In the genomic region with DNA sequence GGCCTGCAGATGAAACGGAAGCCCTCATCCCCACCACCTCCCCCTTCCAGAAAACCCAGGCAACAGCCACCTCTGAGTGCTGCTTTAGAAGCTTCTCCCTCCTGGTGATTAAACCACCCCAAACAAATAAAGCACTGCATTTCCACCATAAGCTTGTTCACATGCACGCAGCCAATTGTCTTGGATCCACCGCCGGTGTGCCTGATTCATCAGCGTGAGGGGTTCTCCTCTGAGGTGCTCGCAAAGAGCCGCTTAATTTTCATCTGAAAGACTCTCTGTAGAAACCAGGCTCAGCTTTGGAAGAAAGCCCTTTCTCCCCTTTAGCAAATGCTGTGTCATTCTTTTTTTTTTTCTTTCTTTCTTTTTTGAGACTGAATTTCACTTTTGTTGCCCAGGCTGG, we compare ENCODE assay signal across 23 cellular contexts.
"Had no signal": no experiment of that assay in that cellular context is flagged by ENCODE, and none has a peak within 500 bp of the region (broad histone marks: within the 10 kb centered on the region; RNA-seq: fewer than 3 reads in every experiment).

No MANE protein-coding gene starts in this region.

- H3K27ac ChIP-seq: adrenal gland, breast epithelium, esophagus squamous epithelium, gastrocnemius medialis, lower lobe of right lung, upper lobe of left lung, VCaP had no signal

- H3K9me3 ChIP-seq: adrenal gland, breast epithelium, esophagus squamous epithelium, gastrocnemius medialis, lower lobe of right lung, mucosa of descending colon, upper lobe of left lung had no signal

- H3K27me3 ChIP-seq: adrenal gland, breast epithelium, gastrocnemius medialis, upper lobe of left lung had no signal

- H3K4me1 Mint-ChIP-seq: activated T-helper 17 cell treated with anti-CD3 and anti-CD28 coated beads, Interleukin-2, amount 50 U/mL, for 72 hours; central memory CD8-positive, alpha-beta T cell; T-cell had no signal

- H3K4me3 Mint-ChIP-seq: activated naive CD8-positive, alpha-beta T cell; activated T-helper 17 cell treated with anti-CD3 and anti-CD28 coated beads, Interleukin-2, amount 50 U/mL, for 72 hours; central memory CD8-positive, alpha-beta T cell; nephron progenitor cell; T-cell; T-helper 2 cell treated with Interferon-gamma antibody and Interleukin-4, amounts not matched to agents 5 μg/mL and 100 μg/mL, for 36 hours had no signal

- H3K4me1 ChIP-seq: adrenal gland, breast epithelium, esophagus squamous epithelium, gastrocnemius medialis, lower lobe of right lung, upper lobe of left lung had no signal

- H3K9me3 Mint-ChIP-seq: activated T-helper 17 cell treated with anti-CD3 and anti-CD28 coated beads, Interleukin-2, amount 50 U/mL, for 72 hours; central memory CD8-positive, alpha-beta T cell; nephron progenitor cell; T-helper 2 cell treated with Interferon-gamma antibody and Interleukin-4, amounts not matched to agents 5 μg/mL and 100 μg/mL, for 36 hours had no signal

- H3K27ac Mint-ChIP-seq: activated naive CD8-positive, alpha-beta T cell; activated T-helper 17 cell treated with anti-CD3 and anti-CD28 coated beads, Interleukin-2, amount 50 U/mL, for 72 hours; nephron progenitor cell; T-cell; T-helper 2 cell treated with Interferon-gamma antibody and Interleukin-4, amounts not matched to agents 5 μg/mL and 100 μg/mL, for 36 hours had no signal

- H3K36me3 ChIP-seq: adrenal gland, breast epithelium, esophagus squamous epithelium, gastrocnemius medialis, lower lobe of right lung, upper lobe of left lung had no signal

- ATAC-seq: activated T-helper 17 cell treated with anti-CD3 and anti-CD28 coated beads, Interleukin-2, amount 50 U/mL, for 72 hours; gastrocnemius medialis; left lobe of liver; lower lobe of right lung; mucosa of descending colon; T-cell had no signal

- H3K36me3 Mint-ChIP-seq: activated naive CD8-positive, alpha-beta T cell; T-cell had no signal

- H3K4me3 ChIP-seq: adrenal gland, breast epithelium, dorsolateral prefrontal cortex, esophagus squamous epithelium, gastrocnemius medialis, lower lobe of right lung, mucosa of descending colon, upper lobe of left lung had no signal

- DNase-seq: activated CD4-positive, alpha-beta T cell treated with anti-CD3 and anti-CD28 coated beads for 1 hour; activated CD4-positive, alpha-beta T cell treated with anti-CD3 and anti-CD28 coated beads, Interleukin-2, amount 50 U/mL, for 1 hour; activated T-cell treated with anti-CD3 and anti-CD28 coated beads, Interleukin-2, amount 50 U/mL, for 1 hour; adrenal gland; esophagus squamous epithelium; gastrocnemius medialis; lower lobe of right lung; mesendoderm; mucosa of descending colon; nephron progenitor cell; stimulated activated CD4-positive, alpha-beta T cell treated with anti-CD3 and anti-CD28 coated beads, Interleukin-2, amount 100 ng/mL, for 48 hours; stimulated activated CD8-positive, alpha-beta memory T cell treated with anti-CD3 and anti-CD28 coated beads, Interleukin-4, amount 100 ng/mL, for 48 hours; stimulated activated naive CD4-positive, alpha-beta T cell; T-cell; upper lobe of left lung had no signal
